ENCODE assay signal across 3 cellular contexts in genomic region chr17:48738803-48739526, GRCh38.
A peak's percentile ranks its signal among the peaks of the same experiment; 100 is the strongest.
TF ChIP-seq lines count a peak whose summit lies in the region.

No MANE protein-coding gene starts in this region.

TF ChIP-seq in GM23338, 12 proteins besides CTCF, POLR2A, EP300 and RAD21:
- TF ChIP-seq NANOG (IDR thresholded peaks at IDR 0.05; ENCODE audit: borderline replicate concordance) (peak; percentile 30; the same call in 1 of the 2 replicates), ETS1 (IDR thresholded peaks at IDR 0.05) (no peak), EZH2 (IDR thresholded peaks at IDR 0.05; ENCODE audit: low read depth, unreplicated experiment) (peak; percentile 98)

TF ChIP-seq in GM12878, 131 proteins besides CTCF, POLR2A, EP300 and RAD21:
- TF ChIP-seq SRF (IDR thresholded peaks at IDR 0.05; ENCODE audit: low read depth in 2 of 2, low read length in 2 of 2) (no peak), HDGF (IDR thresholded peaks at IDR 0.05) (no peak), PRDM15 (CRISPR knock-in tag; IDR thresholded peaks at IDR 0.05) (no peak), SUZ12 (IDR thresholded peaks at IDR 0.05; ENCODE audit: unreplicated experiment) (peak; percentile 50), MXI1 (IDR thresholded peaks at IDR 0.05; ENCODE audit: low read depth, low read length) (no peak)

TF ChIP-seq in SK-N-SH, 30 proteins besides CTCF, POLR2A, EP300 and RAD21:
- TF ChIP-seq RFX5 (IDR thresholded peaks at IDR 0.05; ENCODE audit: low read length) (no peak), FOXJ3 (CRISPR knock-in tag; IDR thresholded peaks at IDR 0.05) (no peak), FOSL2 (IDR thresholded peaks at IDR 0.05; ENCODE audit: borderline replicate concordance, low read depth) (no peak), MXI1 (IDR thresholded peaks at IDR 0.05; ENCODE audit: low read depth, low read length) (no peak), USF1 (IDR thresholded peaks at IDR 0.05; ENCODE audit: borderline replicate concordance, low read depth) (no peak), IRF3 (IDR thresholded peaks at IDR 0.05; ENCODE audit: low read depth, low read length) (no peak), MAX (IDR thresholded peaks at IDR 0.05; ENCODE audit: low read depth) (no peak)
TF ChIP-seq in SK-N-SH: peak in this region for 0.
